In genomic region chr1:60903591-60903990, GRCh38 we compare ENCODE assay signal across 1 cellular context.
TF ChIP-seq lines count a peak whose summit lies in the region.

No MANE protein-coding gene starts in this region.

TF ChIP-seq in K562, 482 proteins besides CTCF, POLR2A, EP300 and RAD21 (continued from another document):
- TF ChIP-seq ZBTB33 (CRISPR knock-in tag; IDR thresholded peaks at IDR 0.05): no peak
- no peak for TF ChIP-seq BCL6 (CRISPR knock-in tag; IDR thresholded peaks at IDR 0.05)
- TF ChIP-seq TAF15 (IDR thresholded peaks at IDR 0.05; ENCODE audit: low read depth, low read length): no peak
- no peak for TF ChIP-seq KLF16 (IDR thresholded peaks at IDR 0.05)
- no peak for TF ChIP-seq FOXK2 (conservative IDR thresholded peaks at IDR 0.05 in 1 of 2, IDR thresholded peaks at IDR 0.05 in 1 of 2; ENCODE audit: low read depth in 2 of 2)
